29 cellular contexts compared by ENCODE assay signal in the genomic region with DNA sequence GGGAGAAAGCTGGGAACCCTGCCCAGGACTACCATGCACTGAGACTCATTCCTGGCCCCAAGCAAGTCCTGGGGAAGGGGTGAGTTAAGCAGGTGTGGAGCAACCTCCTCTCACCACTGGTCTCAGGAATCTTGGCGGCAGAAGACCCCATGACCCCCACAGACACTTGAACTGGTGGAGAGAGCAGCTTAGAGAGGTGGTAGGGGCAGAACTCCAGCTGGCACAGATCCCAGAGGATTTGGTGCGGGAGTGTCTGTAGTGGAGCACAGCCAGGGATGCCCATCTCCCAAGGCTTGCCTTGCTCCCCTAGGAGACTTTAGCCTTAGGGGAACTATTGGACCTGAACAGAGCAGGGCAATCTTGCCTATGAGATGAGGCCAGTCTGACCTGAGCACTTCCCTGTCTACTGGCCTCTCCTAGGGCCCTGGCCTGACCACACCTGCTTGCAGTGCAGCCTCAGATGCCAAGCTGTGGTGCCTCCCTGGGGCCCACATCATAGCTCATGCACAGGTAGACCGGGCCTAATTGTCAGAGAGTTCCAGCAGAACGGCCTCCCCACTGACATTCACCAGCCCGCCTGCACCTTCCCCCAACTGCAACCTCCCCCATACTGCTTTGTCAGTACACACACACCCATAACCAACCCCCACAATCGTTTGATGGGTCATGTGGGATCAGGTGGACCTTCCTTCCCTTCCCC.
"Had no signal": no experiment of that assay in that cellular context is flagged by ENCODE, and none has a peak within 500 bp of the region (broad histone marks: within the 10 kb centered on the region; RNA-seq: fewer than 3 reads in every experiment).

No MANE protein-coding gene starts in this region.

- H3K9ac ChIP-seq: parathyroid adenoma had no signal

- H3K4me3 ChIP-seq: body of pancreas, colonic mucosa, esophagus squamous epithelium, mucosa of descending colon, psoas muscle, smooth muscle cell, suprapubic skin, tibial artery had no signal

- DNase-seq: activated B cell treated with CpG ODN at 0.5 μM for 24 hours; activated CD4-positive, alpha-beta T cell treated with anti-CD3 and anti-CD28 coated beads for 36 hours; activated CD8-positive, alpha-beta memory T cell treated with anti-CD3 and anti-CD28 coated beads, Interleukin-2, amount 10 ng/mL, durations not matched to agents 7 days and 5 days; activated CD8-positive, alpha-beta T cell treated with anti-CD3 and anti-CD28 coated beads, Interleukin-2, amount 10 ng/mL, durations not matched to agents 7 days and 5 days; activated T-cell treated with anti-CD3 and anti-CD28 coated beads, Interleukin-2, amount 50 U/mL, for 48 hours; anterior cingulate cortex; body of pancreas; cerebellar nuclear complex; colonic mucosa; effector CD8-positive, alpha-beta T cell; esophagus squamous epithelium; foreskin melanocyte; left ventricle myocardium superior; mucosa of descending colon; nephron progenitor cell; nucleus accumbens; psoas muscle; stimulated activated CD4-positive, alpha-beta T cell treated with anti-CD3 and anti-CD28 coated beads, Interleukin-2, amount 100 ng/mL, for 24 hours; stimulated activated naive CD4-positive, alpha-beta T cell; tibial artery had no signal

- H3K36me3 ChIP-seq: colonic mucosa, esophagus squamous epithelium, suprapubic skin had no signal

- H3K9me3 ChIP-seq: body of pancreas, colonic mucosa, esophagus squamous epithelium, mucosa of descending colon, psoas muscle, suprapubic skin, tibial artery had no signal

- H3K27ac ChIP-seq: body of pancreas, colonic mucosa, epithelial cell of prostate, esophagus squamous epithelium, parathyroid adenoma, psoas muscle, suprapubic skin, tibial artery had no signal

- ATAC-seq: activated CD4-positive, alpha-beta T cell treated with anti-CD3 and anti-CD28 coated beads for 36 hours; activated CD8-positive, alpha-beta memory T cell treated with anti-CD3 and anti-CD28 coated beads, Interleukin-2, amount 10 ng/mL, durations not matched to agents 7 days and 5 days; activated CD8-positive, alpha-beta T cell treated with anti-CD3 and anti-CD28 coated beads, Interleukin-2, amount 10 ng/mL, durations not matched to agents 7 days and 5 days; body of pancreas; left ventricle myocardium superior; mucosa of descending colon; psoas muscle had no signal

- H3K9me3 Mint-ChIP-seq: activated B cell treated with CpG ODN at 0.5 μM for 24 hours; activated T-helper 2 cell treated with anti-CD3 and anti-CD28 coated beads, Interferon-gamma antibody, Interleukin-2, Interleukin-4, amounts not matched to agents 10 μg/mL and 5 μg/mL and 100 μg/mL, durations not matched to agents 14 hours and 24 hours and 36 hours; T-helper 2 cell treated with Interferon-gamma antibody and Interleukin-4, amounts not matched to agents 5 μg/mL and 100 μg/mL, for 36 hours had no signal

- H3K4me1 Mint-ChIP-seq: activated B cell treated with CpG ODN at 0.5 μM for 24 hours; activated CD4-positive, alpha-beta T cell treated with anti-CD3 and anti-CD28 coated beads for 36 hours; activated naive CD4-positive, alpha-beta T cell treated with anti-CD3 and anti-CD28 coated beads, Interleukin-2, amount 50 U/mL, for 24 hours; nephron progenitor cell had no signal

- H3K36me3 Mint-ChIP-seq: activated CD8-positive, alpha-beta memory T cell treated with anti-CD3 and anti-CD28 coated beads, Interleukin-2, amount 10 ng/mL, durations not matched to agents 7 days and 5 days had no signal

- H3K27ac Mint-ChIP-seq: activated B cell treated with CpG ODN at 0.5 μM for 24 hours; activated CD4-positive, alpha-beta T cell treated with anti-CD3 and anti-CD28 coated beads for 36 hours; activated CD8-positive, alpha-beta memory T cell treated with anti-CD3 and anti-CD28 coated beads, Interleukin-2, amount 10 ng/mL, durations not matched to agents 7 days and 5 days; activated CD8-positive, alpha-beta T cell treated with anti-CD3 and anti-CD28 coated beads, Interleukin-2, amount 10 ng/mL, durations not matched to agents 7 days and 5 days; activated naive CD4-positive, alpha-beta T cell treated with anti-CD3 and anti-CD28 coated beads, Interleukin-2, amount 50 U/mL, for 24 hours; activated T-helper 2 cell treated with anti-CD3 and anti-CD28 coated beads, Interferon-gamma antibody, Interleukin-2, Interleukin-4, amounts not matched to agents 10 μg/mL and 5 μg/mL and 100 μg/mL, durations not matched to agents 14 hours and 24 hours and 36 hours; nephron progenitor cell; T-helper 2 cell treated with Interferon-gamma antibody and Interleukin-4, amounts not matched to agents 5 μg/mL and 100 μg/mL, for 36 hours had no signal

- H3K4me1 ChIP-seq: body of pancreas, colonic mucosa, esophagus squamous epithelium, parathyroid adenoma, psoas muscle, suprapubic skin had no signal

- H3K27me3 ChIP-seq: body of pancreas, colonic mucosa, esophagus squamous epithelium, suprapubic skin, tibial artery had no signal

- H3K27me3 Mint-ChIP-seq: activated CD8-positive, alpha-beta memory T cell treated with anti-CD3 and anti-CD28 coated beads, Interleukin-2, amount 10 ng/mL, durations not matched to agents 7 days and 5 days had no signal

- FAIRE-seq: endometrium, islet of Langerhans had no signal

- H3K4me3 Mint-ChIP-seq: activated B cell treated with CpG ODN at 0.5 μM for 24 hours; activated CD4-positive, alpha-beta T cell treated with anti-CD3 and anti-CD28 coated beads for 36 hours; activated CD8-positive, alpha-beta memory T cell treated with anti-CD3 and anti-CD28 coated beads, Interleukin-2, amount 10 ng/mL, durations not matched to agents 7 days and 5 days; activated CD8-positive, alpha-beta T cell treated with anti-CD3 and anti-CD28 coated beads, Interleukin-2, amount 10 ng/mL, durations not matched to agents 7 days and 5 days; activated naive CD4-positive, alpha-beta T cell treated with anti-CD3 and anti-CD28 coated beads, Interleukin-2, amount 50 U/mL, for 24 hours; nephron progenitor cell; T-helper 2 cell treated with Interferon-gamma antibody and Interleukin-4, amounts not matched to agents 5 μg/mL and 100 μg/mL, for 36 hours had no signal
